8 cellular contexts compared by ENCODE assay signal in genomic region chr5:108521011-108521700, GRCh38.
A peak's percentile ranks its signal among the peaks of the same experiment; 100 is the strongest.
DNase-seq lines count a peak whose midpoint lies in the region; ATAC-seq and TF ChIP-seq lines count a peak whose summit lies in the region.

No MANE protein-coding gene starts in this region.

- H2AK5ac ChIP-seq in mesendoderm (ENCODE audit: low read length): no peak overlapping the region

- H2BK15ac ChIP-seq in mesendoderm (replicated peaks; ENCODE audit: low read depth): peak overlapping the region; percentile 36

- H3K79me1 ChIP-seq in mesendoderm (ENCODE audit: low read length): no peaks in the 10 kb centered on the region

- no peaks in the 10 kb centered on the region for H3K79me2 ChIP-seq in mesendoderm (ENCODE audit: control insufficient read depth, insufficient read depth, low read length)

- peak overlapping the region; percentile 65 for H3K56ac ChIP-seq in mesendoderm (ENCODE audit: low read length)

- peak overlapping the region; percentile 78 for H3K27ac ChIP-seq in mesendoderm (ENCODE audit: low read depth, low read length)
- H3K27ac ChIP-seq in heart left ventricle: no peak overlapping the region

- H3K4me1 ChIP-seq in mesendoderm (ENCODE audit: control insufficient read depth, low read depth, low read length) (peaks cover 7% of the 10 kb centered on the region), heart left ventricle (no peaks in the 10 kb centered on the region)

- peak overlapping the region; percentile 37 for H3K9ac ChIP-seq in mesendoderm (ENCODE audit: low read length)

- no peak overlapping the region for H4K5ac ChIP-seq in mesendoderm (ENCODE audit: low read length)

- H3K27me3 ChIP-seq in mesendoderm (ENCODE audit: insufficient read depth, low read length, poor library complexity) (no peaks in the 10 kb centered on the region), heart left ventricle (no peaks in the 10 kb centered on the region)

- intact Hi-C loops in heart left ventricle (cut with DNase I): no loop called here

- no peak for TF ChIP-seq CTCF in heart left ventricle (IDR thresholded peaks at IDR 0.05)

- WGBS in mesendoderm (ENCODE audit: extremely low coverage, insufficient coverage, low lambda C conversion rate): no CpG with 5 or more reads among the region's 7 CpGs
- WGBS in heart left ventricle, 4 donors: 27 to 34% (median 28%) methylated on average over 7 of the region's 7 CpGs

- peak overlapping the region; percentile 1 for H4K8ac ChIP-seq in mesendoderm (ENCODE audit: low read depth, low read length)

- no peak overlapping the region for H3K23ac ChIP-seq in mesendoderm (ENCODE audit: low read length)

- no peak for TF ChIP-seq POLR2A in heart left ventricle (IDR thresholded peaks at IDR 0.05)

- H3K4me3 ChIP-seq in mesendoderm (ENCODE audit: low read length): no peak overlapping the region
- no peak overlapping the region for H3K4me3 ChIP-seq in heart left ventricle

- H3K4me2 ChIP-seq in mesendoderm (ENCODE audit: low read length): no peak overlapping the region

- peak; percentile 79 for DNase-seq in mesendoderm
- DNase-seq in activated CD4-positive, CD25-positive, alpha-beta regulatory T cell (lab: John Stamatoyannopoulos, UW): no peak
- no peak for DNase-seq in heart left ventricle
- DNase-seq in stimulated activated naive CD4-positive, alpha-beta T cell (lab: John Stamatoyannopoulos, UW): no peak
- DNase-seq in HK-2 (ENCODE audit: unreplicated experiment): no peak

- H2BK5ac ChIP-seq in mesendoderm (ENCODE audit: low read length): peak overlapping the region; percentile 92

- H3K18ac ChIP-seq in mesendoderm (ENCODE audit: low read length): peak overlapping the region; percentile 98

- no peaks in the 10 kb centered on the region for H3K36me3 ChIP-seq in mesendoderm (ENCODE audit: control insufficient read depth, insufficient read depth, low read length)
- no peaks in the 10 kb centered on the region for H3K36me3 ChIP-seq in heart left ventricle

- H3K4ac ChIP-seq in mesendoderm (ENCODE audit: low read depth, low read length): peak overlapping the region; percentile 94

- ATAC-seq in GM18873 (IDR thresholded peaks at IDR 0.05; ENCODE audit: low FRiP score, unreplicated experiment): peak; percentile 90
- peak; percentile 90 for ATAC-seq in HG02571 (IDR thresholded peaks at IDR 0.05; ENCODE audit: unreplicated experiment)
- ATAC-seq in HG03457 (IDR thresholded peaks at IDR 0.05; ENCODE audit: unreplicated experiment): peak; percentile 53
- no peak for ATAC-seq in heart left ventricle

- H3K9me3 ChIP-seq in heart left ventricle: peaks cover 0 to 2% (median 0%) of the 10 kb centered on the region in 12 donors

- H2BK120ac ChIP-seq in mesendoderm (ENCODE audit: low read depth, low read length): peak overlapping the region; percentile 96

Comparison
In these comparisons a context has a peak if more than half of its experiments do, and no peak if none do; other contexts are left out.
1. ATAC-seq: peak in GM18873 (single experiment), HG02571 (single experiment) and HG03457 (single experiment); none in heart left ventricle (0 of 4).